Comparison of ENCODE assay signal across 8 cellular contexts in genomic region chr4:164748375-164748774, GRCh38. TPM values are rescaled to one million over a fixed set of nuclear protein-coding genes. Genes with fewer than 3 reads are reported as not detected.
A peak's percentile ranks its signal among the peaks of the same experiment; 100 is the strongest.
DNase-seq lines count a peak whose midpoint lies in the region; ATAC-seq, FAIRE-seq and TF ChIP-seq lines count a peak whose summit lies in the region.

No MANE protein-coding gene starts in this region.

- peak; percentile 44 for TF ChIP-seq CTCF in LNCAP (IDR thresholded peaks at IDR 0.05)
- TF ChIP-seq CTCF in bronchial epithelial cell (IDR thresholded peaks at IDR 0.05; ENCODE audit: insufficient read depth, low read length, severe bottlenecking) = peak; percentile 3
- peak; percentile 52 for TF ChIP-seq CTCF in nephron progenitor cell (IDR thresholded peaks at IDR 0.05)

- H3K9me3 Mint-ChIP-seq in nephron progenitor cell = peaks cover 22% of the 10 kb centered on the region
- H3K9me3 Mint-ChIP-seq in activated naive CD4-positive, alpha-beta T cell treated with anti-CD3 and anti-CD28 coated beads for 36 hours = peaks cover 4% of the 10 kb centered on the region

- no peaks in the 10 kb centered on the region for H3K27me3 ChIP-seq in bronchial epithelial cell (ENCODE audit: control insufficient read depth, insufficient read depth, low read length)

- peak; percentile 3 for DNase-seq in EL
- DNase-seq in bronchial epithelial cell (ENCODE audit: low read depth) = peak; percentile 23
- no peak for DNase-seq in nephron progenitor cell
- DNase-seq in activated CD4-positive, alpha-beta T cell treated with anti-CD3 and anti-CD28 coated beads for 48 hours = no peak
- no peak for DNase-seq in activated naive CD4-positive, alpha-beta T cell treated with anti-CD3 and anti-CD28 coated beads for 36 hours

- H3K4me1 Mint-ChIP-seq in nephron progenitor cell = peaks cover 31% of the 10 kb centered on the region
- H3K4me1 Mint-ChIP-seq in activated naive CD4-positive, alpha-beta T cell treated with anti-CD3 and anti-CD28 coated beads for 36 hours (ENCODE audit: low read depth) = no peaks in the 10 kb centered on the region

- H3K36me3 ChIP-seq in bronchial epithelial cell (ENCODE audit: control insufficient read depth, insufficient read depth, low read length) = no peaks in the 10 kb centered on the region

- intact Hi-C loops in activated naive CD4-positive, alpha-beta T cell treated with anti-CD3 and anti-CD28 coated beads for 36 hours (cut with micrococcal nuclease) = loop anchor here (1.0 kb wide), 2 partner anchors 31 to 1198 kb away; no protein-coding TSS in a partner anchor

- H3K27ac Mint-ChIP-seq in nephron progenitor cell = no peak overlapping the region
- H3K27ac Mint-ChIP-seq in activated naive CD4-positive, alpha-beta T cell treated with anti-CD3 and anti-CD28 coated beads for 36 hours = no peak overlapping the region

- H3K36me3 Mint-ChIP-seq in nephron progenitor cell (ENCODE audit: low read depth) = no peaks in the 10 kb centered on the region
- H3K36me3 Mint-ChIP-seq in activated naive CD4-positive, alpha-beta T cell treated with anti-CD3 and anti-CD28 coated beads for 36 hours (ENCODE audit: low read depth) = no peaks in the 10 kb centered on the region

- H3K27me3 Mint-ChIP-seq in nephron progenitor cell (ENCODE audit: low read depth, poor library complexity) = peaks cover 6% of the 10 kb centered on the region
- H3K27me3 Mint-ChIP-seq in activated naive CD4-positive, alpha-beta T cell treated with anti-CD3 and anti-CD28 coated beads for 36 hours (ENCODE audit: low read depth) = peaks cover 9% of the 10 kb centered on the region

- ATAC-seq in GM21526 (IDR thresholded peaks at IDR 0.05; ENCODE audit: low FRiP score, unreplicated experiment) (no peak), HG02840 (IDR thresholded peaks at IDR 0.05; ENCODE audit: low FRiP score, unreplicated experiment) (no peak)

- H3K4me3 ChIP-seq in bronchial epithelial cell (ENCODE audit: low read depth, low read length) = no peak overlapping the region

- no peak overlapping the region for H3K4me3 Mint-ChIP-seq in nephron progenitor cell
- H3K4me3 Mint-ChIP-seq in activated naive CD4-positive, alpha-beta T cell treated with anti-CD3 and anti-CD28 coated beads for 36 hours = no peak overlapping the region

- FAIRE-seq in bronchial epithelial cell (lab: Jason Lieb, UNC) = no peak

- CTCF ChIA-PET in activated naive CD4-positive, alpha-beta T cell treated with anti-CD3 and anti-CD28 coated beads for 36 hours (lab: Charles Lee) = interaction anchor here (1.1 to 1.7 kb wide), 2 partner anchors 17 to 683 kb away, joined by 3 to 5 read pairs; no protein-coding TSS in a partner anchor

RNA-seq across cellular contexts. Expression of gene SMIM31, which starts 5.6 kb away (rescaled TPM):
- not detected in 2 replicates for total RNA-seq in bronchial epithelial cell
- not detected for total RNA-seq in activated naive CD4-positive, alpha-beta T cell treated with anti-CD3 and anti-CD28 coated beads for 36 hours

Comparison
In these comparisons a context has a peak if more than half of its experiments do, and no peak if none do; other contexts are left out.
1. DNase-seq: peak in EL (single experiment) and bronchial epithelial cell (single experiment); none in nephron progenitor cell (single experiment), activated CD4-positive, alpha-beta T cell treated with anti-CD3 and anti-CD28 coated beads for 48 hours (single experiment) and activated naive CD4-positive, alpha-beta T cell treated with anti-CD3 and anti-CD28 coated beads for 36 hours (single experiment).
2. Peak in every context shown above with its lines, with median percentiles within 50 percentile points of each other: CTCF ChIP-seq.